ENCODE assay signal across 17 cellular contexts in genomic region chr1:54167422-54168139, GRCh38. TPM values are rescaled to one million over a fixed set of nuclear protein-coding genes. Genes with fewer than 3 reads are reported as not detected.
DNase-seq lines count a peak whose midpoint lies in the region; ATAC-seq lines count a peak whose summit lies in the region.
"Had no signal": no experiment of that assay in that cellular context is flagged by ENCODE, and none has a peak within 500 bp of the region (broad histone marks: within the 10 kb centered on the region; RNA-seq: fewer than 3 reads in every experiment).

No MANE protein-coding gene starts in this region.

- H3K9me3 Mint-ChIP-seq in T-helper 2 cell treated with Interferon-gamma antibody and Interleukin-4, amounts not matched to agents 5 μg/mL and 100 μg/mL, for 36 hours: no peaks in the 10 kb centered on the region
- no peaks in the 10 kb centered on the region for H3K9me3 Mint-ChIP-seq in natural killer cell treated with Interleukin-12 subunit alpha and Interleukin-12 subunit beta and Interleukin-15 and Interleukin-18, amount 100 ng/mL, for 72 hours
- H3K9me3 Mint-ChIP-seq: activated T-cell treated with anti-CD3 and anti-CD28 coated beads, Interleukin-2, amount 50 U/mL, for 4 hours; T-cell had no signal

- H3K27ac Mint-ChIP-seq in T-helper 2 cell treated with Interferon-gamma antibody and Interleukin-4, amounts not matched to agents 5 μg/mL and 100 μg/mL, for 36 hours: no peak overlapping the region
- no peak overlapping the region for H3K27ac Mint-ChIP-seq in natural killer cell treated with Interleukin-12 subunit alpha and Interleukin-12 subunit beta and Interleukin-15 and Interleukin-18, amount 100 ng/mL, for 72 hours
- H3K27ac Mint-ChIP-seq: T-cell had no signal

- no peak overlapping the region for H3K4me3 Mint-ChIP-seq in T-helper 2 cell treated with Interferon-gamma antibody and Interleukin-4, amounts not matched to agents 5 μg/mL and 100 μg/mL, for 36 hours
- no peak overlapping the region for H3K4me3 Mint-ChIP-seq in natural killer cell treated with Interleukin-12 subunit alpha and Interleukin-12 subunit beta and Interleukin-15 and Interleukin-18, amount 100 ng/mL, for 72 hours
- H3K4me3 Mint-ChIP-seq: activated T-cell treated with anti-CD3 and anti-CD28 coated beads, Interleukin-2, amount 50 U/mL, for 4 hours; T-cell had no signal

- DNase-seq in AG08396 (ENCODE audit: low spot score) (peak; percentile 55), HS-5 (ENCODE audit: low read depth) (peak; percentile 22), astrocyte of the hippocampus (ENCODE audit: low read depth, low spot score) (peak; percentile 31), head of caudate nucleus (peak in 35 of 42 donors; percentile 7 to 80 (median 43)), NCI-H2081 (lab: John Stamatoyannopoulos, UW) (no peak), NCI-H82 treated with DMSO at 0.1 percent for 48 hours (lab: John Stamatoyannopoulos, UW; ENCODE audit: unreplicated experiment) (no peak)
- no peak for DNase-seq in T-helper 2 cell treated with Interferon-gamma antibody and Interleukin-4, amounts not matched to agents 5 μg/mL and 100 μg/mL, for 36 hours (ENCODE audit: low spot score)
- DNase-seq in natural killer cell treated with Interleukin-12 subunit alpha and Interleukin-12 subunit beta and Interleukin-15 and Interleukin-18, amount 100 ng/mL, for 72 hours (ENCODE audit: low spot score): no peak
- DNase-seq: activated T-cell treated with anti-CD3 and anti-CD28 coated beads, Interleukin-2, amount 50 U/mL, for 4 hours; adrenal gland; left colon; stimulated activated CD4-positive, alpha-beta T cell treated with anti-CD3 and anti-CD28 coated beads, Interleukin-2, amount 100 ng/mL, for 24 hours; stimulated activated CD8-positive, alpha-beta memory T cell treated with anti-CD3 and anti-CD28 coated beads, Interleukin-4, amount 100 ng/mL, for 48 hours; T-cell had no signal

- intact Hi-C loops in head of caudate nucleus (cut with DNase I): no loop called here

- no peaks in the 10 kb centered on the region for H3K27me3 Mint-ChIP-seq in T-helper 2 cell treated with Interferon-gamma antibody and Interleukin-4, amounts not matched to agents 5 μg/mL and 100 μg/mL, for 36 hours (ENCODE audit: low read depth)
- no peaks in the 10 kb centered on the region for H3K27me3 Mint-ChIP-seq in natural killer cell treated with Interleukin-12 subunit alpha and Interleukin-12 subunit beta and Interleukin-15 and Interleukin-18, amount 100 ng/mL, for 72 hours
- H3K27me3 Mint-ChIP-seq: T-cell had no signal

- ATAC-seq in natural killer cell treated with Interleukin-12 subunit alpha and Interleukin-12 subunit beta and Interleukin-15 and Interleukin-18, amount 100 ng/mL, for 72 hours: no peak
- ATAC-seq: activated CD4-positive, CD25-positive, alpha-beta regulatory T cell treated with anti-CD3 and anti-CD28 coated beads, Interleukin-2, amount 50 U/mL, for 24 hours; activated T-cell treated with anti-CD3 and anti-CD28 coated beads, Interleukin-2, amount 50 U/mL, for 4 hours; HepG2; left colon; T-cell had no signal

- peaks cover 5% of the 10 kb centered on the region for H3K4me1 Mint-ChIP-seq in T-helper 2 cell treated with Interferon-gamma antibody and Interleukin-4, amounts not matched to agents 5 μg/mL and 100 μg/mL, for 36 hours (ENCODE audit: low read depth)
- H3K4me1 Mint-ChIP-seq in natural killer cell treated with Interleukin-12 subunit alpha and Interleukin-12 subunit beta and Interleukin-15 and Interleukin-18, amount 100 ng/mL, for 72 hours (ENCODE audit: low read depth in 2 of 2): no peaks in the 10 kb centered on the region

- no peaks in the 10 kb centered on the region for H3K36me3 Mint-ChIP-seq in T-helper 2 cell treated with Interferon-gamma antibody and Interleukin-4, amounts not matched to agents 5 μg/mL and 100 μg/mL, for 36 hours (ENCODE audit: low read depth)
- H3K36me3 Mint-ChIP-seq in natural killer cell treated with Interleukin-12 subunit alpha and Interleukin-12 subunit beta and Interleukin-15 and Interleukin-18, amount 100 ng/mL, for 72 hours: no peaks in the 10 kb centered on the region

RNA-seq across cellular contexts. Expression of gene CDCP2, which starts 14.8 kb away (rescaled TPM):
- not detected for total RNA-seq in natural killer cell treated with Interleukin-12 subunit alpha and Interleukin-12 subunit beta and Interleukin-15 and Interleukin-18, amount 100 ng/mL, for 72 hours
- total RNA-seq: activated T-cell treated with anti-CD3 and anti-CD28 coated beads, Interleukin-2, amount 50 U/mL, for 4 hours; glomerular endothelial cell; HepG2 had no signal

RNA-seq across cellular contexts. Expression of gene CYB5RL, which starts 32.2 kb away (rescaled TPM):
- 10 to 100 TPM in 1 of 2 donors, 1 to 10 TPM in 1; 7.1 to 12.0 TPM for total RNA-seq in natural killer cell treated with Interleukin-12 subunit alpha and Interleukin-12 subunit beta and Interleukin-15 and Interleukin-18, amount 100 ng/mL, for 72 hours

RNA-seq across cellular contexts. Expression of gene MRPL37, which starts 32.4 kb away (rescaled TPM):
- total RNA-seq in natural killer cell treated with Interleukin-12 subunit alpha and Interleukin-12 subunit beta and Interleukin-15 and Interleukin-18, amount 100 ng/mL, for 72 hours: 100 to 1,000 TPM; 109 to 158 TPM

Comparison
In these comparisons a context has a peak if more than half of its experiments do, and no peak if none do; other contexts are left out.
1. DNase-seq: peak in AG08396 (single experiment), HS-5 (single experiment), astrocyte of the hippocampus (single experiment) and head of caudate nucleus (35 of 42); none in T-helper 2 cell treated with Interferon-gamma antibody and Interleukin-4, amounts not matched to agents 5 μg/mL and 100 μg/mL, for 36 hours (single experiment), NCI-H2081 (0 of 2), NCI-H82 treated with DMSO at 0.1 percent for 48 hours (single experiment) and natural killer cell treated with Interleukin-12 subunit alpha and Interleukin-12 subunit beta and Interleukin-15 and Interleukin-18, amount 100 ng/mL, for 72 hours (single experiment).